12 cellular contexts compared by ENCODE assay signal in the genomic region with DNA sequence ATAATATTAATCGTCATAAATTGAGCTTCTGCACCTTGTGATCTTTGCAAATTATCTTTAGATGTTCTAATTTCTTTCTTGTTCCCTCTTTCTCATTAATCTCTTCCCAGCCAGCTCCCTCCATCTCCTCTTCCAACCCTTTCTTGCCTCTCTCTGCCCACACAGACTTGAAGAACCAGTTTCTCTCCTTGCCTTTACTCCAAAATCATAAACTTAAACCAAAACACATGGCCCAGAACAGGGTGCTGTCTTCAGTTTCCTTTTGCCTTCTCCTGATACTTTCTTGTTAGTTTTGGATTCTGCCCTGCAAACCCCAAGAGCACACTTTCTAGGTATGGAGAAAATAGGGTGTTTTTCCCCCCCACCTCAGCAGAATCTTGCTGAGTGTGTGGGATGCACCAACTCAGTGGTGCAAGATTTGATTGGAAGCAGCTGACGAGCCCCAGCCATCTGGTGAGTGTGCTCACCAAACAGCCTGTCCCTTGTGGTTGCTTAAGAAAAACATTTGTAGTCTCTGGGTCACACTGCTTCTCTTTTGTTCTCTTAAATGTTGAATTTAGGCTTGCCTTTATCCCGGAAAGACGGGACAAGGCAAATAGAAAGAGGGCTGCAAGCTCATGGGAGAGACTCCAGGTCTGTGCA.
A peak's percentile ranks its signal among the peaks of the same experiment; 100 is the strongest.
DNase-seq lines count a peak whose midpoint lies in the region; ATAC-seq and TF ChIP-seq lines count a peak whose summit lies in the region.
"Had no signal": no experiment of that assay in that cellular context is flagged by ENCODE, and none has a peak within 500 bp of the region (broad histone marks: within the 10 kb centered on the region; RNA-seq: fewer than 3 reads in every experiment).

No MANE protein-coding gene starts in this region.

- TF ChIP-seq CTCF in foreskin keratinocyte (conservative IDR thresholded peaks at IDR 0.05): no peak
- peak; percentile 15 for TF ChIP-seq CTCF in osteoblast (IDR thresholded peaks at IDR 0.05; ENCODE audit: extremely low read depth, low read depth, low read length)

- no peak overlapping the region for H3K27ac ChIP-seq in foreskin keratinocyte
- H3K27ac ChIP-seq in osteoblast (ENCODE audit: low read depth, low read length): no peak overlapping the region
- H3K27ac ChIP-seq: HL-60 had no signal

- H3K79me2 ChIP-seq in osteoblast (ENCODE audit: insufficient read depth, low read length): no peaks in the 10 kb centered on the region

- H2AFZ ChIP-seq in osteoblast (ENCODE audit: low read length): peak overlapping the region; percentile 37

- no peaks in the 10 kb centered on the region for H3K9me3 ChIP-seq in osteoblast (ENCODE audit: low read depth, low read length)

- H3K4me2 ChIP-seq in osteoblast (ENCODE audit: insufficient read depth, low read length): peak overlapping the region; percentile 61

- H3K36me3 ChIP-seq in osteoblast (ENCODE audit: insufficient read depth, low read length): no peaks in the 10 kb centered on the region

- H4K20me1 ChIP-seq in osteoblast (ENCODE audit: insufficient read depth, low read length): no peaks in the 10 kb centered on the region

- peaks cover 4% of the 10 kb centered on the region for H3K4me1 ChIP-seq in foreskin keratinocyte
- H3K4me1 ChIP-seq in osteoblast (ENCODE audit: insufficient read depth, low read length): peaks cover 8% of the 10 kb centered on the region

- peak overlapping the region; percentile 36 for H3K4me3 ChIP-seq in osteoblast (ENCODE audit: insufficient read depth, low read length)

- peak; percentile 55 for DNase-seq in AG20443 (ENCODE audit: low spot score)
- DNase-seq in SK-MEL-5 (ENCODE audit: low read depth, low spot score): peak; percentile 22
- no peak for DNase-seq in foreskin keratinocyte
- peak; percentile 36 for DNase-seq in osteoblast (ENCODE audit: insufficient read length, low spot score, missing footprints)
- DNase-seq in activated CD4-positive, alpha-beta T cell treated with anti-CD3 and anti-CD28 coated beads, Interleukin-2, amount 50 U/mL, for 48 hours: no peak
- DNase-seq: activated T-cell treated with anti-CD3 and anti-CD28 coated beads, Interleukin-2, amount 50 U/mL, for 1 hour; CD4-positive, CD25-positive, alpha-beta regulatory T cell; cortex of kidney had no signal

- no peaks in the 10 kb centered on the region for H3K27me3 ChIP-seq in foreskin keratinocyte
- peaks cover 3% of the 10 kb centered on the region for H3K27me3 ChIP-seq in osteoblast (ENCODE audit: insufficient read depth, low read length)

- peak; percentile 65 for ATAC-seq in foreskin keratinocyte
- ATAC-seq in GM21528 (IDR thresholded peaks at IDR 0.05; ENCODE audit: low FRiP score, unreplicated experiment): no peak
- no peak for ATAC-seq in HG02571 (IDR thresholded peaks at IDR 0.05; ENCODE audit: unreplicated experiment)
- no peak for ATAC-seq in HG03521 (IDR thresholded peaks at IDR 0.05; ENCODE audit: unreplicated experiment)

- in situ Hi-C loops in SK-MEL-5 (cut with HindIII; ENCODE audit: low pct_unique_long_range_greater_than_20kb, low sequenced_read_pairs): no loop called here

Comparison
In these comparisons a context has a peak if more than half of its experiments do, and no peak if none do; other contexts are left out.
1. DNase-seq: peak in AG20443 (single experiment), SK-MEL-5 (single experiment) and osteoblast (single experiment); none in foreskin keratinocyte (0 of 2) and activated CD4-positive, alpha-beta T cell treated with anti-CD3 and anti-CD28 coated beads, Interleukin-2, amount 50 U/mL, for 48 hours (0 of 2).